In the genomic region with DNA sequence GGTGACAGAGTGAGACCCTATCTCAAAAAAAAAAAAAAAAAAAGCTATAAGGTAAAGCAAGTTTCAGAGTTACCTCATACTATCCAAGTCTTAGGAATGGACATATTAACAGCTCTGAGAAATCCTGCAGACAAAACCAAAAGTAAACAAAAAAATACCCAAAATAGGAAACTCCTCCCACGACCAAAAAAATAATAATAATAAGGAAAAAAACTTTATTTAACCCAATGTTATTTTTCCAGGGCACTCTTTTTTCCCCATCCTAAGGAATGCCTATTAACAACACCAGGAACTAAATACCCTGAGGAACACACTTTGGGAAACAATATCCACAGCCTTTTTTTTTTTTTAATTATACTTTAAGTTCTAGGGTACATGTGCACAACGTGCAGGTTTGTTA, we compare ENCODE assay signal across 1 cellular context.
TF ChIP-seq lines count a peak whose summit lies in the region.

No MANE protein-coding gene starts in this region.

TF ChIP-seq in K562, 482 proteins besides CTCF, POLR2A, EP300 and RAD21:
- TF ChIP-seq ZBTB40 (IDR thresholded peaks at IDR 0.05) (peak; percentile 57), ZBTB40 (CRISPR knock-in tag; IDR thresholded peaks at IDR 0.05) (no peak), TGIF2 (CRISPR knock-in tag; IDR thresholded peaks at IDR 0.05) (no peak), LEF1 (IDR thresholded peaks at IDR 0.05) (no peak)
TF ChIP-seq in K562: peak in this region for 1.
